ENCODE assay signal across 19 cellular contexts in the genomic region with DNA sequence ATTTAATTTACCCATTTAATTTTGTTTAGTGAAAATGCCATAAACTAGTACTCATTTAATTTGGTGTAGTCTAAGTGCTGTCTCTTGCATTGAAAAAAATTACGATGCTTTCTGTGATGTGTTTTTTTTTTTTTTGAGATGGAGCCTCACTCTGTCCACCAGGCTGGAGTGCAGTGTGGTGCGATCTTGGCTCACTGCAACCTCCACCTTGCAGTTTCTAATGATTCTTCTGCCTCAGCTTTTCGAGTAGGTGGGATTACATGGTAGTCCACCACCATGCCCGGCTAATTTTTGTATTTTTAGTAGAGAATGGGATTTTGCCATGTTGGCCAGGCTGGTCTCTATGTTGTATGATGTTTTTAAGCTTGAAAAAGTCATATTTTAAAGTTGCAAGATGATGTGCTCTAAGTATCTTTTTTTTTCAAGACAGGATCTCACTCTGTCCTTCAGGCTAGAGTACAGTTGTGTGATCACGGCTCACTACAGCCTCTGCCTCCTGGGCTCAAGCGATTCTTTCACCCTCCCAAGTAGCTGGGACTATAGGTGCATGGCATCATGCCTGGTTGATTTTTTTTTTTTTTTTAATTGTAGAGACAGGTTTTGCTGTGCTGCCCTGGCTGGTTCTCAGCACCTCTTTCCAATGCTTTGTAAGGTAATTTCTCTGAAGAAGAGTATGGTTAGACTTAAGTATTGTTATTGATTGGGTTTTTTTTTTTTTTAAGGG. TPM values are rescaled to one million over a fixed set of nuclear protein-coding genes. Genes with fewer than 3 reads are reported as not detected.
DNase-seq lines count a peak whose midpoint lies in the region; ATAC-seq, FAIRE-seq and TF ChIP-seq lines count a peak whose summit lies in the region.
"Had no signal": no experiment of that assay in that cellular context is flagged by ENCODE, and none has a peak within 500 bp of the region (broad histone marks: within the 10 kb centered on the region; RNA-seq: fewer than 3 reads in every experiment).

No MANE protein-coding gene starts in this region.

- CTCF ChIA-PET in A549 (lab: Yijun Ruan, JAX) = interaction anchor here (0.6 to 1.8 kb wide), 4 partner anchors 8 to 334 kb away, joined by 3 to 4 read pairs (median 3); partner anchors contain the start of gene LRRC10

- no peak overlapping the region for H3K9ac ChIP-seq in DND-41 (ENCODE audit: low read depth, low read length)

- no peaks in the 10 kb centered on the region for H3K27me3 ChIP-seq in DND-41 (ENCODE audit: insufficient read depth, low read length, poor library complexity)

- H2AFZ ChIP-seq in DND-41 (ENCODE audit: low read depth, low read length) = no peak overlapping the region

- TF ChIP-seq POLR2A in A549 (IDR thresholded peaks at IDR 0.05; ENCODE audit: low read length) = no peak

- 93% methylated on average over 6 of the region's 6 CpGs for WGBS in A549 (ENCODE audit: missing lambda C conversion rate)

- H3K36me3 Mint-ChIP-seq in memory B cell = peaks cover 38% of the 10 kb centered on the region

- H3K4me1 Mint-ChIP-seq in memory B cell = no peaks in the 10 kb centered on the region
- H3K4me1 Mint-ChIP-seq: CD8-positive, alpha-beta memory T cell had no signal

- peak overlapping the region; percentile 28 for H3K27ac Mint-ChIP-seq in memory B cell

- H3K4me1 ChIP-seq in A549 (no peaks in the 10 kb centered on the region), DND-41 (ENCODE audit: insufficient read depth, low read length) (no peaks in the 10 kb centered on the region)
- H3K4me1 ChIP-seq: HAP-1 had no signal

- TF ChIP-seq CTCF in A549 (IDR thresholded peaks at IDR 0.05) (no peak), DND-41 (IDR thresholded peaks at IDR 0.05; ENCODE audit: borderline replicate concordance, extremely low read depth, low read length, poor library complexity, severe bottlenecking) (no peak), VCaP (conservative IDR thresholded peaks at IDR 0.05) (no peak)

- no peaks in the 10 kb centered on the region for H3K27me3 Mint-ChIP-seq in memory B cell
- H3K27me3 Mint-ChIP-seq: CD8-positive, alpha-beta memory T cell had no signal

- H3K4me3 ChIP-seq in A549 (no peak overlapping the region), DND-41 (ENCODE audit: low read depth in 1 of 2, low read length in 2 of 2) (no peak overlapping the region)
- H3K4me3 ChIP-seq: HAP-1, SK-N-MC had no signal

- H3K27ac ChIP-seq in A549 (no peak overlapping the region), DND-41 (ENCODE audit: low read length) (no peak overlapping the region), VCaP (peak overlapping the region; percentile 1; the same call in 1 of the 2 replicates)

- H4K20me1 ChIP-seq in DND-41 (ENCODE audit: insufficient read depth, low read length) = peaks cover 13% of the 10 kb centered on the region; the same call in 1 of the 2 replicates

- no peak for DNase-seq in A549 (ENCODE audit: low read depth in 1 of 2, low spot score in 1 of 2)
- no peak for DNase-seq in DND-41
- no peak for DNase-seq in memory B cell (ENCODE audit: low spot score in 2 of 2)
- no peak for DNase-seq in NCI-H2227 treated with DMSO at 0.1 percent for 48 hours (lab: John Stamatoyannopoulos, UW)
- DNase-seq in NCI-H1048 (lab: John Stamatoyannopoulos, UW) = no peak
- DNase-seq: C1 segment of cervical spinal cord; CD8-positive, alpha-beta memory T cell; DMS79; KBM-7; NCI-H1694 treated with DMSO at 0.1 percent for 48 hours; NCI-H2107; NCI-H510A treated with DMSO at 0.1 percent for 48 hours; NCI-H774; SHP77 had no signal

- no peaks in the 10 kb centered on the region for H3K9me3 ChIP-seq in A549
- no peaks in the 10 kb centered on the region for H3K9me3 ChIP-seq in DND-41 (ENCODE audit: insufficient read depth, low read length, severe bottlenecking)
- H3K9me3 ChIP-seq: HAP-1 had no signal

- no peak for TF ChIP-seq RAD21 in A549 (conservative IDR thresholded peaks at IDR 0.05 in 1 of 2, IDR thresholded peaks at IDR 0.05 in 1 of 2)

- no peaks in the 10 kb centered on the region for H3K79me2 ChIP-seq in DND-41 (ENCODE audit: insufficient read depth, low read length)

- no peak overlapping the region for H3K4me3 Mint-ChIP-seq in memory B cell
- H3K4me3 Mint-ChIP-seq: CD8-positive, alpha-beta memory T cell had no signal

- TF ChIP-seq EP300 in A549 (IDR thresholded peaks at IDR 0.05) = no peak

- H3K9me3 Mint-ChIP-seq in memory B cell = peaks cover 2% of the 10 kb centered on the region

- ATAC-seq in A549 (0 out of 6 replicates have a peak, but pooled peaks of 1 of the 2 experiments have one; percentile 9), DND-41 (ENCODE audit: insufficient read depth, low read depth) (peak; percentile 6; the same call in 1 of the 3 replicates), memory B cell (ENCODE audit: low read depth) (no peak), GM18858 (IDR thresholded peaks at IDR 0.05; ENCODE audit: unreplicated experiment) (no peak)

- POLR2A ChIA-PET in A549 (lab: Yijun Ruan, JAX) = no interaction called here

- FAIRE-seq in A549 (lab: Jason Lieb, UNC) = no peak
- FAIRE-seq: D721Med had no signal

- H3K4me2 ChIP-seq in A549 (no peak overlapping the region), DND-41 (ENCODE audit: insufficient read depth, low read length) (no peak overlapping the region)

- peaks cover 63% of the 10 kb centered on the region for H3K36me3 ChIP-seq in DND-41 (ENCODE audit: insufficient read depth, low read length)

TF ChIP-seq in A549, 52 proteins besides CTCF, POLR2A, EP300 and RAD21:
- TF ChIP-seq POLR2AphosphoS2 (conservative IDR thresholded peaks at IDR 0.05; ENCODE audit: low read length) = peak; percentile 60
- TF ChIP-seq CHD4 (IDR thresholded peaks at IDR 0.05; ENCODE audit: borderline replicate concordance) = no peak

RNA-seq across cellular contexts. Expression of gene LRRC10, which starts 8.6 kb away (rescaled TPM):
- polyA plus RNA-seq in A549 (2011; rRNA removed) (not detected in 2 replicates), A549 (2017; fragmentation: RNase III; extraction: RNeasy Plus Mini Kit Qiagen cat#74134 plus additional on column Dnase treatment) (not detected in 3 replicates)
- polyA plus RNA-seq in A549 (2012; cell fraction: cytosol; rRNA removed) = not detected in 2 replicates
- polyA plus RNA-seq in A549 (2012; cell fraction: nucleus; rRNA removed) = 0.02 TPM in 1 of 2 replicates, not detected in the other
- not detected in 2 replicates for polyA minus RNA-seq in A549 (2011; rRNA and poly(A)+ RNA removed)
- polyA plus RNA-seq: CD8-positive, alpha-beta memory T cell had no signal

RNA-seq across cellular contexts. Expression of gene CCT2, which starts 16.9 kb away (rescaled TPM):
- polyA plus RNA-seq in A549 (2011; rRNA removed) = 492 and 548 TPM in 2 replicates
- 329 and 423 TPM in 2 replicates for polyA plus RNA-seq in A549 (2012; cell fraction: cytosol; rRNA removed)
- polyA plus RNA-seq in A549 (2012; cell fraction: nucleus; rRNA removed) = 206 and 252 TPM in 2 replicates
- polyA plus RNA-seq in A549 (2017; fragmentation: RNase III; extraction: RNeasy Plus Mini Kit Qiagen cat#74134 plus additional on column Dnase treatment) = 437 to 442 TPM (median 441 TPM) in 3 replicates
- polyA minus RNA-seq in A549 (2011; rRNA and poly(A)+ RNA removed) = 292 and 323 TPM in 2 replicates
